1 cellular context compared by ENCODE assay signal in genomic region chr12:30756074-30756473, GRCh38.
TF ChIP-seq lines count a peak whose summit lies in the region.

No MANE protein-coding gene starts in this region.

TF ChIP-seq in HepG2, 621 proteins besides CTCF, POLR2A, EP300 and RAD21 (continued from another document and continues in another):
- TF ChIP-seq DDIT3 (CRISPR knock-in tag; IDR thresholded peaks at IDR 0.05) (no peak), ZNF20 (CRISPR knock-in tag; IDR thresholded peaks at IDR 0.05) (no peak), ZBTB4 (CRISPR knock-in tag; IDR thresholded peaks at IDR 0.05; ENCODE audit: borderline replicate concordance) (no peak), PTBP1 (IDR thresholded peaks at IDR 0.05; ENCODE audit: low read depth, low read length, poor library complexity, severe bottlenecking) (no peak), ERF (CRISPR knock-in tag; IDR thresholded peaks at IDR 0.05) (0 out of 2 replicates have a peak, but pooled peaks have one; percentile 23), ELK4 (CRISPR knock-in tag; IDR thresholded peaks at IDR 0.05; ENCODE audit: borderline replicate concordance) (no peak), PAXIP1 (CRISPR knock-in tag; conservative IDR thresholded peaks at IDR 0.05) (peak; percentile 53; the same call in 1 of the 2 replicates), KDM5B (CRISPR knock-in tag; IDR thresholded peaks at IDR 0.05; ENCODE audit: borderline replicate concordance) (no peak), RFXAP (CRISPR knock-in tag; IDR thresholded peaks at IDR 0.05; ENCODE audit: borderline replicate concordance) (no peak), ZNF609 (CRISPR knock-in tag; IDR thresholded peaks at IDR 0.05; ENCODE audit: borderline replicate concordance) (no peak), ZNF780A (CRISPR knock-in tag; IDR thresholded peaks at IDR 0.05) (no peak), NKX3-1 (CRISPR knock-in tag; IDR thresholded peaks at IDR 0.05) (no peak), MNT (IDR thresholded peaks at IDR 0.05) (no peak), GABPA (IDR thresholded peaks at IDR 0.05; ENCODE audit: low read depth, low read length) (no peak), GABPA (CRISPR knock-in tag; IDR thresholded peaks at IDR 0.05; ENCODE audit: low read depth) (0 out of 2 replicates have a peak, but pooled peaks have one; percentile 18), HBP1 (CRISPR knock-in tag; IDR thresholded peaks at IDR 0.05; ENCODE audit: low read depth) (no peak), ZBTB7A (CRISPR knock-in tag; IDR thresholded peaks at IDR 0.05) (no peak), KAT7 (CRISPR knock-in tag; IDR thresholded peaks at IDR 0.05; ENCODE audit: borderline replicate concordance) (no peak), TEAD2 (CRISPR knock-in tag; IDR thresholded peaks at IDR 0.05) (no peak), FOXA3 (CRISPR knock-in tag; IDR thresholded peaks at IDR 0.05) (peak; percentile 33), ZNF18 (CRISPR knock-in tag; IDR thresholded peaks at IDR 0.05; ENCODE audit: insufficient replicate concordance) (no peak), ZNF550 (CRISPR knock-in tag; IDR thresholded peaks at IDR 0.05; ENCODE audit: borderline replicate concordance) (no peak), ZNF180 (CRISPR knock-in tag; IDR thresholded peaks at IDR 0.05; ENCODE audit: borderline replicate concordance, low read depth) (no peak), ZNF33A (CRISPR knock-in tag; IDR thresholded peaks at IDR 0.05; ENCODE audit: borderline replicate concordance) (no peak), DR1 (CRISPR knock-in tag; IDR thresholded peaks at IDR 0.05) (no peak), SMC3 (IDR thresholded peaks at IDR 0.05; ENCODE audit: low read length) (peak; percentile 16; the same call in 1 of the 2 replicates), TBL1XR1 (IDR thresholded peaks at IDR 0.05; ENCODE audit: borderline replicate concordance, low read length, partially characterized antibody) (no peak), CBX1 (IDR thresholded peaks at IDR 0.05; ENCODE audit: low read depth) (no peak), MED8 (CRISPR knock-in tag; IDR thresholded peaks at IDR 0.05; ENCODE audit: insufficient replicate concordance) (no peak), KLF16 (CRISPR knock-in tag; IDR thresholded peaks at IDR 0.05) (no peak), HOXD1 (CRISPR knock-in tag; IDR thresholded peaks at IDR 0.05) (no peak), ZMYM2 (CRISPR knock-in tag; IDR thresholded peaks at IDR 0.05) (peak; percentile 87), TIGD3 (CRISPR knock-in tag; IDR thresholded peaks at IDR 0.05; ENCODE audit: borderline replicate concordance) (no peak), ELF1 (CRISPR knock-in tag; IDR thresholded peaks at IDR 0.05) (no peak), RXRB (CRISPR knock-in tag; IDR thresholded peaks at IDR 0.05; ENCODE audit: borderline replicate concordance) (peak; percentile 54), RCOR2 (CRISPR knock-in tag; IDR thresholded peaks at IDR 0.05) (0 out of 2 replicates have a peak, but pooled peaks have one; percentile 44), ZBTB43 (CRISPR knock-in tag; conservative IDR thresholded peaks at IDR 0.05) (no peak), MIXL1 (CRISPR knock-in tag; IDR thresholded peaks at IDR 0.05) (peak; percentile 63; the same call in 1 of the 2 replicates), MED1 (CRISPR knock-in tag; IDR thresholded peaks at IDR 0.05) (no peak), ARNTL (CRISPR knock-in tag; IDR thresholded peaks at IDR 0.05) (0 out of 2 replicates have a peak, but pooled peaks have one; percentile 26), SPEN (CRISPR knock-in tag; IDR thresholded peaks at IDR 0.05; ENCODE audit: low read depth) (no peak)
